In the genomic region with DNA sequence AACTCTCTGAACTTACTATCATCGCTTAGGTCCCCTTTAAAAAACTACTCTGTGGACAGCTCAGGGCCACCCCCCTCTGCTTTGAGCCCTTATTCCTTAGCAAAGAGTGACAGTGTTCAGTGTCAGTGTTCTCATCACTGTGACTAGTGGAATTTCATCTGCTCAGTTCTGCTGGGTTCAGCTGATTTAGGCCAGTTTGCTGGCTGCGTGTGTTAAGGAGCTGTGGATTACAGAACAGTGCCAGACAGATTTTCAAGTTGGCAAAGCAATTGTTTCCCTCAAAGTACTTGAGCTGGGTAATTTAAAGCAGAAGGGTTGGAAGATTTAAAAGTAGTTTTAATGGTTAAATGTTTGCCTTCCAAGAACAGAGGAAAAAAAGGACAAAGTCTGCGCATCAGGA, we compare ENCODE assay signal across 25 cellular contexts. TPM values are rescaled to one million over a fixed set of nuclear protein-coding genes. Genes with fewer than 3 reads are reported as not detected.
"Had no signal": no experiment of that assay in that cellular context is flagged by ENCODE, and none has a peak within 500 bp of the region (broad histone marks: within the 10 kb centered on the region; RNA-seq: fewer than 3 reads in every experiment).

No MANE protein-coding gene starts in this region.

- H3K9me3 ChIP-seq: ascending aorta, gastroesophageal sphincter, heart left ventricle, lower lobe of right lung, right atrium auricular region, tibial nerve, uterus had no signal

- H3K9me3 Mint-ChIP-seq: activated naive CD4-positive, alpha-beta T cell treated with anti-CD3 and anti-CD28 coated beads, Interleukin-2, amount 10 ng/mL, durations not matched to agents 7 days and 5 days; nephron; stimulated activated naive CD8-positive, alpha-beta T cell treated with anti-CD3 and anti-CD28 coated beads, Interleukin-15, Interleukin-2, amounts not matched to agents 100 ng/mL and 50 ng/mL, for 24 hours had no signal

- H3K4me3 ChIP-seq: ascending aorta, gastroesophageal sphincter, heart left ventricle, lower lobe of right lung, right atrium auricular region, tibial nerve, uterus had no signal

- H3K27me3 ChIP-seq: ascending aorta, heart left ventricle, right atrium auricular region, tibial nerve, uterus had no signal

- H3K4me3 Mint-ChIP-seq: activated naive CD4-positive, alpha-beta T cell treated with anti-CD3 and anti-CD28 coated beads, Interleukin-2, amount 10 ng/mL, durations not matched to agents 7 days and 5 days; nephron; stimulated activated naive CD8-positive, alpha-beta T cell treated with anti-CD3 and anti-CD28 coated beads, Interleukin-15, Interleukin-2, amounts not matched to agents 100 ng/mL and 50 ng/mL, for 24 hours had no signal

- FAIRE-seq: colon, endometrium had no signal

- H3K4me1 ChIP-seq: ascending aorta, gastroesophageal sphincter, tibial nerve, uterus had no signal

- H3K36me3 ChIP-seq: ascending aorta, gastroesophageal sphincter, heart left ventricle, lower lobe of right lung, right atrium auricular region, tibial nerve, uterus had no signal

- H3K4me1 Mint-ChIP-seq: activated naive CD4-positive, alpha-beta T cell treated with anti-CD3 and anti-CD28 coated beads, Interleukin-2, amount 10 ng/mL, durations not matched to agents 7 days and 5 days had no signal

- H3K27ac ChIP-seq: ascending aorta, gastroesophageal sphincter, heart left ventricle, lower lobe of right lung, right atrium auricular region, tibial nerve, uterus, VCaP had no signal

- ATAC-seq: gastroesophageal sphincter, heart left ventricle, left colon had no signal

- H3K27ac Mint-ChIP-seq: activated naive CD4-positive, alpha-beta T cell treated with anti-CD3 and anti-CD28 coated beads, Interleukin-2, amount 10 ng/mL, durations not matched to agents 7 days and 5 days; nephron; progenitor cell of endocrine pancreas; stimulated activated naive CD8-positive, alpha-beta T cell treated with anti-CD3 and anti-CD28 coated beads, Interleukin-15, Interleukin-2, amounts not matched to agents 100 ng/mL and 50 ng/mL, for 24 hours had no signal

- H3K36me3 Mint-ChIP-seq: activated naive CD4-positive, alpha-beta T cell treated with anti-CD3 and anti-CD28 coated beads, Interleukin-2, amount 10 ng/mL, durations not matched to agents 7 days and 5 days had no signal

- DNase-seq: activated CD4-positive, CD25-positive, alpha-beta regulatory T cell treated with anti-CD3 and anti-CD28 coated beads, Interleukin-2, amount 50 U/mL, for 72 hours; activated CD8-positive, alpha-beta memory T cell treated with anti-CD3 and anti-CD28 coated beads for 24 hours; activated CD8-positive, alpha-beta memory T cell treated with anti-CD3 and anti-CD28 coated beads, Interleukin-2, amount 50 U/mL, for 48 hours; activated effector memory CD4-positive, alpha-beta T cell treated with Interleukin-2 at 50 U/mL for 16 hours; activated naive CD4-positive, alpha-beta T cell treated with anti-CD3 and anti-CD28 coated beads, Interleukin-2, amount 10 ng/mL, durations not matched to agents 7 days and 5 days; activated T-cell treated with anti-CD3 and anti-CD28 coated beads, Interleukin-2, amount 50 U/mL, for 48 hours; caudate nucleus; left colon; lower lobe of right lung; midbrain; nucleus accumbens; SW 1271; T-helper 2 cell; uterus had no signal

RNA-seq across cellular contexts. Expression of gene ESYT3, which starts 8.6 kb away (rescaled TPM):
- total RNA-seq: ascending aorta had no signal
